Comparison of ENCODE assay signal across 17 cellular contexts in the genomic region with DNA sequence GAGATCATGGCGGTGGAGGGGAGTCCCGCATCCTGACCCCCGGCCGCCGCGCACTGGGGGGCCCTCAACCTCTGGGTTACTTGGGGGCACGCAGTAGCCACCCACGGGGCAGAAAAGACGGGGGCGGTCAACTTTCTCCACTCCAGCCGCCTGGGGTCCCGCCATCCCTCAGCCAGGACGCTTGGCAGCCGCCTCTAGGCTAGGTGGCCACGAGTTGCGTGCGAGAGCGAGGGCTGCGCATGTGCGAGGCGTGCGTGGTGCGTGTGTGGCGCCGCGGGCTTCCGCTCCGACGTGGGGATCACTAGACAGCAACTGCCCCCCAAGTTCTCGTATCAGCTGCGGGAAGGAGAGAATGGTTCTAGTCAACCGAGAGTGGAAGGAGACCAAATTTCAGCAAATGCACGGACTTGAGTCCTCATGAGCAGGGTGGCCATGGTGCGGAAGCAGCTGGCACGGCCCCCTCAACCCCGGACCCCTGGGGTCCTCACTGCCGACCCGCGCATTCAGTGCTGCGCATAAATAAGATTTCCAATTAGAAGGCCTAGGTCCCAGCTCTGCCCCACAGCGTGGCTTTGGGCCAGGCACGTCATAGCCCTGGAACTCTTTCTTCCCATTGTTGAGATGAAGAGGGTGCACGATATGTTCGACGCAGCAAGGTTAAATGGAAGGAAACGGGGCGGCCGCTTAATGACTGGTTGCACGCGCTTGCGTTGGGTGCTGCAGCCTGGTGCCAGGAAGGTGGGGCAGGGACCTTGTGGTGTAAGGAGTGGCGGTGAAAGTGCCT. TPM values are rescaled to one million over a fixed set of nuclear protein-coding genes. Genes with fewer than 3 reads are reported as not detected.
A peak's percentile ranks its signal among the peaks of the same experiment; 100 is the strongest.
DNase-seq lines count a peak whose midpoint lies in the region; ATAC-seq and TF ChIP-seq lines count a peak whose summit lies in the region.
"Had no signal": no experiment of that assay in that cellular context is flagged by ENCODE, and none has a peak within 500 bp of the region (broad histone marks: within the 10 kb centered on the region; RNA-seq: fewer than 3 reads in every experiment).

No MANE protein-coding gene starts in this region.

- no peak overlapping the region for H2AFZ ChIP-seq in Loucy (ENCODE audit: low read length)
- H2AFZ ChIP-seq: GM23248 had no signal

- peak overlapping the region; percentile 71 for H3K4me2 ChIP-seq in Loucy (ENCODE audit: low read depth, low read length, poor library complexity, severe bottlenecking)

- H3K79me2 ChIP-seq in Loucy (ENCODE audit: insufficient read depth, low read length): peaks cover 22% of the 10 kb centered on the region; the same call in 1 of the 2 replicates

- TF ChIP-seq POLR2A in sigmoid colon (IDR thresholded peaks at IDR 0.05): no peak

- H3K27ac Mint-ChIP-seq in endodermal cell: no peak overlapping the region

- no peak for TF ChIP-seq EP300 in sigmoid colon (IDR thresholded peaks at IDR 0.05)

- no peaks in the 10 kb centered on the region for H3K36me3 Mint-ChIP-seq in endodermal cell (ENCODE audit: low read depth)
- H3K36me3 Mint-ChIP-seq: CD14-positive monocyte had no signal

- H3K9me2 ChIP-seq in Loucy (replicated peaks; ENCODE audit: low read depth, low read length): no peaks in the 10 kb centered on the region

- no peak overlapping the region for H3K4me3 Mint-ChIP-seq in endodermal cell
- H3K4me3 Mint-ChIP-seq: CD14-positive monocyte had no signal

- H3K27me3 ChIP-seq in Loucy (ENCODE audit: insufficient read depth, low read length, poor library complexity, severe bottlenecking) (no peaks in the 10 kb centered on the region), left ventricle myocardium inferior (ENCODE audit: low read depth) (no peaks in the 10 kb centered on the region), psoas muscle (ENCODE audit: insufficient read depth in 3 of 3, low read length in 2 of 3) (no peaks in the 10 kb centered on the region), sigmoid colon (peaks cover 0 to 18% (median 8%) of the 10 kb centered on the region in 3 donors), endodermal cell (ENCODE audit: control insufficient read depth, insufficient read depth, low read length, poor library complexity, severe bottlenecking) (no peaks in the 10 kb centered on the region)

- H3K9ac ChIP-seq in Loucy (ENCODE audit: low read depth, low read length, poor library complexity, severe bottlenecking) (peak overlapping the region; percentile 71), endodermal cell (ENCODE audit: extremely low read depth, low read length, poor library complexity, severe bottlenecking) (no peak overlapping the region)
- H3K9ac ChIP-seq: GM23248 had no signal

- WGBS in psoas muscle, 3 donors: 87 to 88% (median 87%) methylated on average over 52 of the region's 52 CpGs
- WGBS in sigmoid colon, 2 donors: 94% methylated on average over 52 of the region's 52 CpGs
- 95% methylated on average over 37 to 52 of the region's 52 CpGs for WGBS in endodermal cell (ENCODE audit: insufficient coverage in 1 of 2, insufficient read length in 1 of 2), 2 experiments

- H3K9me3 ChIP-seq in Loucy (ENCODE audit: insufficient read depth, low read depth, low read length): peaks cover 5% of the 10 kb centered on the region; the same call in 1 of the 2 replicates
- peaks cover 11% of the 10 kb centered on the region for H3K9me3 ChIP-seq in left ventricle myocardium inferior (replicated peaks)
- H3K9me3 ChIP-seq in psoas muscle: no peaks in the 10 kb centered on the region
- no peaks in the 10 kb centered on the region for H3K9me3 ChIP-seq in sigmoid colon
- no peaks in the 10 kb centered on the region for H3K9me3 ChIP-seq in endodermal cell (ENCODE audit: control insufficient read depth, low read length)

- no peaks in the 10 kb centered on the region for H3K36me3 ChIP-seq in Loucy (ENCODE audit: insufficient read depth, low read length)
- no peaks in the 10 kb centered on the region for H3K36me3 ChIP-seq in left ventricle myocardium inferior
- no peaks in the 10 kb centered on the region for H3K36me3 ChIP-seq in psoas muscle (ENCODE audit: insufficient read depth in 1 of 2, low read depth in 1 of 2)
- H3K36me3 ChIP-seq in sigmoid colon: no peaks in the 10 kb centered on the region
- no peaks in the 10 kb centered on the region for H3K36me3 ChIP-seq in endodermal cell (ENCODE audit: control insufficient read depth, insufficient read depth, low read length)

- no peaks in the 10 kb centered on the region for H3K4me1 Mint-ChIP-seq in endodermal cell

- H3F3A ChIP-seq in Loucy (ENCODE audit: low read depth): peaks cover 10% of the 10 kb centered on the region; the same call in 1 of the 2 replicates

- DNase-seq in dermis blood vessel endothelial cell (peak; percentile 88), left ventricle myocardium inferior (peak; percentile 38), psoas muscle (peak; percentile 31 to 70), sigmoid colon (no peak), hippocampal formation (lab: John Stamatoyannopoulos, UW) (no peak), endodermal cell (no peak)
- DNase-seq: IMR-90, NCI-H1436, NCI-H2081, NCI-H510A treated with DMSO at 0.1 percent for 48 hours had no signal

- intact Hi-C loops in left ventricle myocardium inferior (cut with micrococcal nuclease): no loop called here
- intact Hi-C loops in psoas muscle (cut with DNase I): no loop called here
- intact Hi-C loops in sigmoid colon (cut with DNase I): no loop called here

- no peaks in the 10 kb centered on the region for H4K20me1 ChIP-seq in Loucy (ENCODE audit: insufficient read depth, low read length, poor library complexity, severe bottlenecking)

- H3K4me3 ChIP-seq in Loucy (ENCODE audit: low read length, poor library complexity, severe bottlenecking): peak overlapping the region; percentile 32
- H3K4me3 ChIP-seq in left ventricle myocardium inferior: no peak overlapping the region
- H3K4me3 ChIP-seq in psoas muscle: no peak overlapping the region
- H3K4me3 ChIP-seq in sigmoid colon: no peak overlapping the region
- no peak overlapping the region for H3K4me3 ChIP-seq in endodermal cell (ENCODE audit: low read length)
- H3K4me3 ChIP-seq: GM12878, GM23248 had no signal

- peaks cover 2% of the 10 kb centered on the region for H3K9me3 Mint-ChIP-seq in endodermal cell

- ATAC-seq in psoas muscle (peak in 2 of 4 donors; percentile 13 to 47), GM21528 (IDR thresholded peaks at IDR 0.05; ENCODE audit: low FRiP score, unreplicated experiment) (no peak)
- ATAC-seq: GM12878 had no signal

- H3K4me1 ChIP-seq in Loucy (ENCODE audit: insufficient read depth, low read length, poor library complexity, severe bottlenecking) (peaks cover 65% of the 10 kb centered on the region), left ventricle myocardium inferior (peaks cover 47% of the 10 kb centered on the region), psoas muscle (no peaks in the 10 kb centered on the region), sigmoid colon (no peaks in the 10 kb centered on the region), endodermal cell (ENCODE audit: control insufficient read depth, insufficient read depth, low read length) (no peaks in the 10 kb centered on the region)

- H3K27ac ChIP-seq in left ventricle myocardium inferior (replicated peaks): peak overlapping the region; percentile 80
- H3K27ac ChIP-seq in psoas muscle: peak overlapping the region; percentile 64
- H3K27ac ChIP-seq in sigmoid colon: peak overlapping the region in 1 of 4 donors; percentile 55
- no peak overlapping the region for H3K27ac ChIP-seq in endodermal cell (ENCODE audit: low read depth, low read length)
- H3K27ac ChIP-seq: GM23248 had no signal

- TF ChIP-seq CTCF in Loucy (conservative IDR thresholded peaks at IDR 0.05; ENCODE audit: low read length) (no peak), left ventricle myocardium inferior (IDR thresholded peaks at IDR 0.05; ENCODE audit: borderline replicate concordance) (no peak), psoas muscle (IDR thresholded peaks at IDR 0.05) (no peak), sigmoid colon (IDR thresholded peaks at IDR 0.05) (no peak), endodermal cell (conservative IDR thresholded peaks at IDR 0.05) (no peak)

- peaks cover 5% of the 10 kb centered on the region for H3K27me3 Mint-ChIP-seq in endodermal cell (ENCODE audit: insufficient read depth)

RNA-seq across cellular contexts. Expression of a gene that starts 42.6 kb away (rescaled TPM):
- total RNA-seq in dermis blood vessel endothelial cell: 1,341 and 2,150 TPM in 2 replicates
- total RNA-seq in left ventricle myocardium inferior: 19.5 TPM
- 10 to 100 TPM; 23.0 to 57.2 (median 35.5) TPM for total RNA-seq in psoas muscle
- 100 to 1,000 TPM in 2 of 3 donors, 10 to 100 TPM in 1; 25.4 to 138 (median 103) TPM for polyA plus RNA-seq in psoas muscle
- 100 to 1,000 TPM in 1 of 4 donors, 10 to 100 TPM in 3; 38.3 to 129 (median 73.2) TPM for total RNA-seq in sigmoid colon
- polyA plus RNA-seq in sigmoid colon: 10 to 100 TPM in 2 of 3 donors, 1 to 10 TPM in 1; 3.5 to 63.3 (median 21.6) TPM
- total RNA-seq in endodermal cell: under 1 TPM; 0.20 to 0.66 TPM
- polyA plus RNA-seq in endodermal cell (2013, experiment 1 of 2): 21.6 TPM
- 20.6 TPM for polyA plus RNA-seq in endodermal cell (2013, experiment 2 of 2)
- total RNA-seq: GM23248, HT-29, RPMI7951 had no signal
- polyA plus RNA-seq: GM12878, GM23248 had no signal

Comparison
In these comparisons a context has a peak if more than half of its experiments do, and no peak if none do; other contexts are left out.
1. DNase-seq: peak in dermis blood vessel endothelial cell (single experiment), left ventricle myocardium inferior (single experiment) and psoas muscle (2 of 2); none in sigmoid colon (single experiment), hippocampal formation (0 of 2) and endodermal cell (single experiment).
2. RNA of a gene that starts 42.6 kb away (total RNA-seq): 1,341 to 2,150 TPM in dermis blood vessel endothelial cell; 38.3 to 129 TPM in sigmoid colon, 23.0 to 57.2 TPM in psoas muscle, 19.5 TPM in left ventricle myocardium inferior (single experiment) and 0.20 to 0.66 TPM in endodermal cell; every median in the first group is over 10 times any median in the second.